Comparison of ENCODE assay signal across 16 cellular contexts in the genomic region with DNA sequence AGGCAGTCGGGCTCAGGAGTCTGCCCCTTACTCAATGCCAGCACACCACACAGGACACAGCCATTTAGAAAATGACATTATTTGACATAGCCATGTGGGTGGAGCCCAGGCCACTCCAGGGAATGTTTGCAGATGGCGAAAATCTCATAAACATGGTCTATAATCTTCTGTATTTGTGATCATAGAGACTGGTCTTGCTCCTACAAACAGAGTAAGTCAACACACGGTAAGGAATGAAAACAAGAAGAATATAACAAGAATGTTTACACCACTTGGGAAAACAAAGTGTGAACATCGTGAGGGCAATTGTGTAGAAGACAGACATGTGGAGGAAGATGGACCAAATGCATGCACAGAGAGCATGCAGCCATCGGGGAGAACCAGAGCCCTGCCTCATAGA.
DNase-seq lines count a peak whose midpoint lies in the region; TF ChIP-seq lines count a peak whose summit lies in the region.
"Had no signal": no experiment of that assay in that cellular context is flagged by ENCODE, and none has a peak within 500 bp of the region (broad histone marks: within the 10 kb centered on the region; RNA-seq: fewer than 3 reads in every experiment).

No MANE protein-coding gene starts in this region.

- no peaks in the 10 kb centered on the region for H3K79me1 ChIP-seq in mesendoderm (ENCODE audit: low read length)

- H3K79me2 ChIP-seq in mesendoderm (ENCODE audit: control insufficient read depth, insufficient read depth, low read length) = no peaks in the 10 kb centered on the region

- TF ChIP-seq CTCF in VCaP (conservative IDR thresholded peaks at IDR 0.05) (no peak), HFFc6 (IDR thresholded peaks at IDR 0.05) (no peak)

- H2AK5ac ChIP-seq in mesendoderm (ENCODE audit: low read length) = no peak overlapping the region

- WGBS in mesendoderm (ENCODE audit: extremely low coverage, insufficient coverage, low lambda C conversion rate) = no CpG with 5 or more reads among the region's 5 CpGs

- no peak overlapping the region for H3K9ac ChIP-seq in mesendoderm (ENCODE audit: low read length)
- H3K9ac ChIP-seq: GM23248 had no signal

- no peak overlapping the region for H3K27ac Mint-ChIP-seq in HFFc6
- H3K27ac Mint-ChIP-seq: CD4-positive, alpha-beta memory T cell had no signal

- no peak overlapping the region for H4K5ac ChIP-seq in mesendoderm (ENCODE audit: low read length)

- H3K36me3 ChIP-seq in mesendoderm (ENCODE audit: control insufficient read depth, insufficient read depth, low read length) = no peaks in the 10 kb centered on the region

- H3K4me3 Mint-ChIP-seq in HFFc6 = no peak overlapping the region
- H3K4me3 Mint-ChIP-seq: CD4-positive, alpha-beta memory T cell had no signal

- H3K27me3 Mint-ChIP-seq in HFFc6 (ENCODE audit: insufficient read depth) = peaks cover 67% of the 10 kb centered on the region

- H3K4me2 ChIP-seq in mesendoderm (ENCODE audit: low read length) = no peak overlapping the region
- H3K4me2 ChIP-seq: A549 had no signal

- H3K56ac ChIP-seq in mesendoderm (ENCODE audit: low read length) = peak overlapping the region; percentile 39

- peak overlapping the region; percentile 58 for H3K4ac ChIP-seq in mesendoderm (ENCODE audit: low read depth, low read length)

- H3K23ac ChIP-seq in mesendoderm (ENCODE audit: low read length) = no peak overlapping the region

- no peak overlapping the region for H4K8ac ChIP-seq in mesendoderm (ENCODE audit: low read depth, low read length)

- H3K36me3 Mint-ChIP-seq in HFFc6 (ENCODE audit: low read depth) = no peaks in the 10 kb centered on the region
- H3K36me3 Mint-ChIP-seq: CD4-positive, alpha-beta memory T cell had no signal

- no peaks in the 10 kb centered on the region for H3K27me3 ChIP-seq in mesendoderm (ENCODE audit: insufficient read depth, low read length, poor library complexity)

- H2BK5ac ChIP-seq in mesendoderm (ENCODE audit: low read length) = peak overlapping the region; percentile 15

- H3K4me1 ChIP-seq in mesendoderm (ENCODE audit: control insufficient read depth, low read depth, low read length) = peaks cover 22% of the 10 kb centered on the region

- H3K4me1 Mint-ChIP-seq in HFFc6 (ENCODE audit: low read depth) = no peaks in the 10 kb centered on the region
- H3K4me1 Mint-ChIP-seq: CD4-positive, alpha-beta memory T cell had no signal

- H3K9me3 Mint-ChIP-seq in HFFc6 = no peaks in the 10 kb centered on the region

- H3K27ac ChIP-seq in VCaP (peak overlapping the region; percentile 65), mesendoderm (ENCODE audit: low read depth, low read length) (no peak overlapping the region)
- H3K27ac ChIP-seq: 22Rv1, A549, C4-2B, GM23248 had no signal

- no peak overlapping the region for H2BK120ac ChIP-seq in mesendoderm (ENCODE audit: low read depth, low read length)

- no peak overlapping the region for H3K18ac ChIP-seq in mesendoderm (ENCODE audit: low read length)

- no peak overlapping the region for H3K4me3 ChIP-seq in mesendoderm (ENCODE audit: low read length)
- H3K4me3 ChIP-seq: A549, GM23248 had no signal

- no peak overlapping the region for H2BK15ac ChIP-seq in mesendoderm (replicated peaks; ENCODE audit: low read depth)

- DNase-seq in NCI-H748 (lab: John Stamatoyannopoulos, UW; ENCODE audit: unreplicated experiment) (peak; percentile 8), NCI-H748 treated with DMSO at 0.1 percent for 48 hours (lab: John Stamatoyannopoulos, UW) (no peak), mesendoderm (no peak), middle frontal gyrus (ENCODE audit: extremely low spot score, low spot score) (no peak), HFFc6 (no peak)
- DNase-seq in activated CD4-positive, alpha-beta T cell treated with anti-CD3 and anti-CD28 coated beads for 4 hours = no peak
- DNase-seq: AML-193; CD4-positive, alpha-beta memory T cell; DMS79 treated with DMSO at 0.1 percent for 48 hours; GF-D8; GM23248; H7 had no signal
